In the genomic region with DNA sequence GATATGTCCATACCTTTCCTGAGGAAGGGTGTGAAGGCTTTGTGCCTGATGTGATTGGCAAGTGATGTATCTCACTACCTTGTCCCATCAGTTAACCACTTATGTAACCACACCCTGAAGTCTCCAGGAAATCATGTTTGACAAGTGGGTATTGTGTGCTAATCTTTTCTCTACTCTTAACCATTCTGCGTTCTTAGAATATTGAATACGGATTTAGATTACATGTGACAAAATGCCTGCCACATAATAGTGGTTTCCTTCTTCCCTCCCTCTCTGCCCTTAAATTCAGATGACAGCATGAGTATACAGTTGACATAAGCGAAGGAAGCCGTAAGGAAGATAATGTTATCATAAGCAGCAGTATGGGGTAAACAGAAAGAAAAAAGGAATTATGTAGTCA, we compare ENCODE assay signal across 20 cellular contexts.
"Had no signal": no experiment of that assay in that cellular context is flagged by ENCODE, and none has a peak within 500 bp of the region (broad histone marks: within the 10 kb centered on the region; RNA-seq: fewer than 3 reads in every experiment).

No MANE protein-coding gene starts in this region.

- DNase-seq: activated CD4-positive, alpha-beta T cell treated with anti-CD3 and anti-CD28 coated beads for 36 hours; activated CD4-positive, alpha-beta T cell treated with anti-CD3 and anti-CD28 coated beads, Interleukin-2, amount 50 U/mL, for 48 hours; activated naive CD4-positive, alpha-beta T cell treated with Interleukin-2 at 50 U/mL for 16 hours; dorsolateral prefrontal cortex; endodermal cell; foreskin melanocyte; hypothalamus; kidney; mammary epithelial cell; stimulated activated CD4-positive, alpha-beta T cell treated with anti-CD3 and anti-CD28 coated beads, Interleukin-2, amount 100 ng/mL, for 48 hours; stomach; T-cell; T-helper 9 cell; upper lobe of left lung; WERI-Rb-1 had no signal

- H3K27me3 ChIP-seq: dorsolateral prefrontal cortex, stomach, upper lobe of left lung had no signal

- H3K4me3 ChIP-seq: dorsolateral prefrontal cortex, stomach, upper lobe of left lung had no signal

- H3K4me3 Mint-ChIP-seq: activated CD4-positive, alpha-beta T cell treated with anti-CD3 and anti-CD28 coated beads for 36 hours; endodermal cell; neural crest cell; T-cell had no signal

- H3K27me3 Mint-ChIP-seq: activated CD4-positive, alpha-beta T cell treated with anti-CD3 and anti-CD28 coated beads for 36 hours; T-cell had no signal

- H3K9me3 ChIP-seq: stomach, upper lobe of left lung had no signal

- H3K27ac ChIP-seq: dorsolateral prefrontal cortex, epithelial cell of prostate, stomach, WERI-Rb-1 had no signal

- H3K27ac Mint-ChIP-seq: activated CD4-positive, alpha-beta T cell treated with anti-CD3 and anti-CD28 coated beads for 36 hours; activated T-helper 2 cell treated with anti-CD3 and anti-CD28 coated beads, Interferon-gamma antibody, Interleukin-2, Interleukin-4, amounts not matched to agents 10 μg/mL and 5 μg/mL and 100 μg/mL, durations not matched to agents 14 hours and 24 hours and 36 hours; endodermal cell; T-cell had no signal

- H3K9me3 Mint-ChIP-seq: activated T-helper 2 cell treated with anti-CD3 and anti-CD28 coated beads, Interferon-gamma antibody, Interleukin-2, Interleukin-4, amounts not matched to agents 10 μg/mL and 5 μg/mL and 100 μg/mL, durations not matched to agents 14 hours and 24 hours and 36 hours; endodermal cell; neural crest cell; T-cell had no signal

- ATAC-seq: activated CD4-positive, alpha-beta T cell treated with anti-CD3 and anti-CD28 coated beads for 36 hours; left lobe of liver; SK-N-SH treated with all-trans-retinoic acid at 6 μM for 48 hours; T-cell had no signal
